Comparison of ENCODE assay signal across 8 cellular contexts in the genomic region with DNA sequence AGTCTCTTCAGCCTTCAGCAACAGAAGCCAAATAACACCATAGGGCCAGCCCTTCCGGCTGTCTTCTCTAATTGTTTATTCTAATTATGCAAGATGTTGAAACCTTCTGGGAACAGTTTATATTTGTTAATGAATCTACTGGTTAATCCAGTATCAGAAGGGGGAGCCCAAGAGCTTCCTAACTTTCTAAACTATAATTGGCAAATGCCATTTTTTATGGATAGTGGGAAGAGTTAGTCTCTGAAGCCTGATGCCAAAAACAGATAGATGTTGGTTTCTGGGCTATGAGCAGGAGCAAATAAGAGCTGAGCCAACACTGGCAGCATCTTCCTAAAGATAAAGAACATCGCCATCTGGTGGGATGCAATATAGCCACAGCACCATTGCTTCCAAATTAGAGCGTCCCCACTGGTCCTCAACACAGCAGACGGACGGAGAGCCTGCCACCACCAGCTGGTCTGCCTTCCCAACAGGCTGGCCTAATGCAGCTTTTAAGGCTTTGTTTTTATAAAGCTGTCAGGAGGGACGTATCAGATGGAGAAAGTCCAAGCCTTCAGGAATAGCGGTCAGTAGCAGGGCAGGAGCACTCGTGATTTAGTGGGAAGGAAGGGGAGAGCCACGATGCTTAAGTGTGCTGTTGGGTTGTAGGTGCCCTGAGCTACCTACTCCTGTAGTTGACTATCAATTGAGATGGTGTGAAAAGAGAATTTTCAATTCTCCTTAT.
A peak's percentile ranks its signal among the peaks of the same experiment; 100 is the strongest.
DNase-seq lines count a peak whose midpoint lies in the region; ATAC-seq and TF ChIP-seq lines count a peak whose summit lies in the region.

No MANE protein-coding gene starts in this region.

- no peak overlapping the region for H2AFZ ChIP-seq in mammary epithelial cell (ENCODE audit: low read depth, low read length)

- H3K4me2 ChIP-seq in mammary epithelial cell (ENCODE audit: insufficient read depth, low read depth, low read length), result no peak overlapping the region

- intact Hi-C loops in mammary epithelial cell (cut with micrococcal nuclease) (loop anchor here (1.0 to 10.0 kb wide), 5 partner anchors 232 to 509 kb away; no protein-coding TSS in a partner anchor), vagina (cut with DNase I) (no loop called here)

- H4K20me1 ChIP-seq in mammary epithelial cell (ENCODE audit: insufficient read depth, low read length), result no peaks in the 10 kb centered on the region

- ATAC-seq in GM21447 (IDR thresholded peaks at IDR 0.05; ENCODE audit: unreplicated experiment), result no peak

- no peaks in the 10 kb centered on the region for H3K79me2 ChIP-seq in mammary epithelial cell (ENCODE audit: insufficient read depth, low read length)

- H3K9me3 ChIP-seq in HEK293 (ENCODE audit: control insufficient read depth, insufficient read depth, low read depth, low read length) (no peaks in the 10 kb centered on the region), mammary epithelial cell (replicated peaks; ENCODE audit: insufficient read depth, low read length) (no peaks in the 10 kb centered on the region), vagina (no peaks in the 10 kb centered on the region)

- H3K27me3 ChIP-seq in mammary epithelial cell (ENCODE audit: insufficient read depth, low read length) (no peaks in the 10 kb centered on the region), vagina (no peaks in the 10 kb centered on the region)

- H3K27ac ChIP-seq in HEK293 (ENCODE audit: extremely low read depth, low read depth, low read length) (no peak overlapping the region), mammary epithelial cell (ENCODE audit: insufficient read depth, low read depth, low read length) (no peak overlapping the region), vagina (peak overlapping the region; percentile 10)

- TF ChIP-seq CTCF in HEK293 (tag by site-specific recombination; IDR thresholded peaks at IDR 0.05) (peak; percentile 40), mammary epithelial cell (conservative IDR thresholded peaks at IDR 0.05 in 1 of 2, IDR thresholded peaks at IDR 0.05 in 1 of 2; ENCODE audit: extremely low read depth in 1 of 2, insufficient read depth in 1 of 2, low read depth in 1 of 2, low read length in 2 of 2) (peak; percentile 45 to 57), vagina (IDR thresholded peaks at IDR 0.05) (peak in 1 of 3 experiments; percentile 37)

- no peaks in the 10 kb centered on the region for H3K4me1 ChIP-seq in HEK293 (ENCODE audit: control insufficient read depth, insufficient read depth, low read length)
- no peaks in the 10 kb centered on the region for H3K4me1 ChIP-seq in mammary epithelial cell (ENCODE audit: insufficient read depth, low read length)
- H3K4me1 ChIP-seq in vagina, result peaks cover 12% of the 10 kb centered on the region

- H3K36me3 ChIP-seq in HEK293 (ENCODE audit: control insufficient read depth in 2 of 2, insufficient read depth in 1 of 2, low read length in 2 of 2), result peaks cover 0 to 14% of the 10 kb centered on the region in 2 experiments; a peak in 1 of 3 replicates
- no peaks in the 10 kb centered on the region for H3K36me3 ChIP-seq in mammary epithelial cell (ENCODE audit: insufficient read depth, low read length)
- peaks cover 0 to 14% of the 10 kb centered on the region in 2 donors for H3K36me3 ChIP-seq in vagina

- 72% methylated on average over 9 of the region's 9 CpGs for WGBS in mammary epithelial cell (ENCODE audit: low coverage, missing lambda C conversion rate)

- in situ Hi-C loops in mammary epithelial cell (cut with MboI; ENCODE audit: low sequenced_read_pairs in 2 of 2), result loop anchor here in 1 of 2 donors (25.0 kb wide), 1 partner anchor 506 kb away; no protein-coding TSS in a partner anchor

- TF ChIP-seq POLR2A in vagina (IDR thresholded peaks at IDR 0.05), result no peak

- dilution Hi-C loops in mammary epithelial cell (cut with HindIII; ENCODE audit: low sequenced_read_pairs), result no loop called here

- DNase-seq in DMS153 treated with DMSO at 0.1 percent for 48 hours (lab: John Stamatoyannopoulos, UW; ENCODE audit: unreplicated experiment) (peak; percentile 80), NCI-H526 treated with DMSO at 0.1 percent for 48 hours (lab: John Stamatoyannopoulos, UW) (peak; percentile 72), mammary epithelial cell (peak; percentile 25), kidney tubule cell (ENCODE audit: low spot score) (peak; percentile 33), vagina (ENCODE audit: extremely low spot score in 2 of 2) (no peak)
- no peak for DNase-seq in activated CD8-positive, alpha-beta memory T cell treated with anti-CD3 and anti-CD28 coated beads, Interleukin-2, amount 50 U/mL, for 4 hours

- no peak overlapping the region for H3K4me3 ChIP-seq in HEK293 (ENCODE audit: low read depth, low read length)
- no peak overlapping the region for H3K4me3 ChIP-seq in mammary epithelial cell (replicated peaks in 1 of 3; ENCODE audit: insufficient read depth in 1 of 3, low read depth in 2 of 3, low read length in 3 of 3)
- H3K4me3 ChIP-seq in vagina, result no peak overlapping the region

- no peak overlapping the region for H3K9ac ChIP-seq in mammary epithelial cell (ENCODE audit: insufficient read depth, low read length)

- POLR2A ChIA-PET in HEK293 (lab: Yijun Ruan, JAX), result no interaction called here

- CTCF ChIA-PET in HEK293 (lab: Yijun Ruan, JAX), result interaction anchor here (0.7 to 2.8 kb wide), 22 partner anchors 8 to 510 kb away, joined by 3 to 16 read pairs (median 4); no protein-coding TSS in a partner anchor
- CTCF ChIA-PET in mammary epithelial cell (lab: Charles Lee; ENCODE audit: low non-redundant PET), result interaction anchor here (0.8 kb wide), 2 partner anchors 119 to 231 kb away, joined by 3 to 9 read pairs; no protein-coding TSS in a partner anchor

- no TSS peak for BruUV-seq in mammary epithelial cell (replicated peaks; lab: Mats Ljungman, UMichigan)

TF ChIP-seq in HEK293, 187 proteins besides CTCF, POLR2A, EP300 and RAD21:
- TF ChIP-seq ZNF76 (tag by site-specific recombination; IDR thresholded peaks at IDR 0.05; ENCODE audit: borderline replicate concordance, low read depth) (no peak), ZIC2 (tag by site-specific recombination; IDR thresholded peaks at IDR 0.05) (no peak), ZNF654 (tag by site-specific recombination; IDR thresholded peaks at IDR 0.05; ENCODE audit: low read depth) (peak; percentile 32), ZNF223 (tag by site-specific recombination; IDR thresholded peaks at IDR 0.05) (no peak)
TF ChIP-seq in HEK293: peak in this region for 1.

Comparison
In these comparisons a context has a peak if more than half of its experiments do, and no peak if none do; other contexts are left out.
1. DNase-seq: peak in DMS153 treated with DMSO at 0.1 percent for 48 hours (single experiment), NCI-H526 treated with DMSO at 0.1 percent for 48 hours (single experiment), mammary epithelial cell (single experiment) and kidney tubule cell (single experiment); none in vagina (0 of 2) and activated CD8-positive, alpha-beta memory T cell treated with anti-CD3 and anti-CD28 coated beads, Interleukin-2, amount 50 U/mL, for 4 hours (single experiment).